Comparison of ENCODE assay signal across 30 cellular contexts in genomic region chr22:29459773-29460172, GRCh38. TPM values are rescaled to one million over a fixed set of nuclear protein-coding genes. Genes with fewer than 3 reads are reported as not detected.
"Had no signal": no experiment of that assay in that cellular context is flagged by ENCODE, and none has a peak within 500 bp of the region (broad histone marks: within the 10 kb centered on the region; RNA-seq: fewer than 3 reads in every experiment).

No MANE protein-coding gene starts in this region.

- ATAC-seq: activated T-cell treated with anti-CD3 and anti-CD28 coated beads, Interleukin-2, amount 50 U/mL, for 4 hours; Panc1; Right ventricle myocardium inferior; T-cell had no signal

- H3K4me1 Mint-ChIP-seq: activated CD4-positive, alpha-beta T cell treated with anti-CD3 and anti-CD28 coated beads, Interleukin-2, amount 10 ng/mL, durations not matched to agents 7 days and 5 days; T-cell had no signal

- DNase-seq: activated CD4-positive, alpha-beta memory T cell treated with anti-CD3 and anti-CD28 coated beads for 36 hours; activated CD4-positive, alpha-beta T cell treated with anti-CD3 and anti-CD28 coated beads, Interleukin-2, amount 10 ng/mL, durations not matched to agents 7 days and 5 days; activated CD4-positive, CD25-positive, alpha-beta regulatory T cell; activated CD8-positive, alpha-beta memory T cell treated with anti-CD3 and anti-CD28 coated beads for 24 hours; activated effector memory CD4-positive, alpha-beta T cell treated with anti-CD3 and anti-CD28 coated beads, Interleukin-2, amount 50 U/mL, for 16 hours; activated naive CD4-positive, alpha-beta T cell treated with anti-CD3 and anti-CD28 coated beads for 36 hours; activated T-cell treated with anti-CD3 and anti-CD28 coated beads, Interleukin-2, amount 50 U/mL, for 4 hours; amygdala; brain microvascular endothelial cell; MG63; MV-4-11; NCI-H1092 treated with DMSO at 0.1 percent for 48 hours; NCI-H1436; NCI-H1694 treated with DMSO at 0.1 percent for 48 hours; NCI-H2081; NCI-H2171; NCI-H345; NCI-H510A; NCI-H526 treated with DMSO at 0.1 percent for 48 hours; NCI-H82; OCI-M1; RPMI8226; T-cell; T-helper 2 cell; T1000 had no signal

- H3K4me3 ChIP-seq: cardiac muscle cell, MG63, SK-N-MC had no signal

- H3K9me3 ChIP-seq: MG63 had no signal

- H3K27me3 Mint-ChIP-seq: activated CD4-positive, alpha-beta memory T cell treated with anti-CD3 and anti-CD28 coated beads for 36 hours; activated CD4-positive, alpha-beta T cell treated with anti-CD3 and anti-CD28 coated beads, Interleukin-2, amount 10 ng/mL, durations not matched to agents 7 days and 5 days; activated naive CD8-positive, alpha-beta T cell; T-cell had no signal

- H3K36me3 Mint-ChIP-seq: activated CD4-positive, alpha-beta memory T cell treated with anti-CD3 and anti-CD28 coated beads for 36 hours; activated naive CD8-positive, alpha-beta T cell; T-cell had no signal

- H3K36me3 ChIP-seq: brain microvascular endothelial cell, cardiac muscle cell, MG63 had no signal

- H3K9me3 Mint-ChIP-seq: activated CD4-positive, alpha-beta memory T cell treated with anti-CD3 and anti-CD28 coated beads for 36 hours; activated CD4-positive, alpha-beta T cell treated with anti-CD3 and anti-CD28 coated beads, Interleukin-2, amount 10 ng/mL, durations not matched to agents 7 days and 5 days; activated naive CD4-positive, alpha-beta T cell treated with anti-CD3 and anti-CD28 coated beads for 36 hours; activated T-cell treated with anti-CD3 and anti-CD28 coated beads, Interleukin-2, amount 50 U/mL, for 4 hours; T-cell had no signal

- H3K27me3 ChIP-seq: brain microvascular endothelial cell, cardiac muscle cell, MG63 had no signal

- H3K4me3 Mint-ChIP-seq: activated CD4-positive, alpha-beta memory T cell treated with anti-CD3 and anti-CD28 coated beads for 36 hours; activated CD4-positive, alpha-beta T cell treated with anti-CD3 and anti-CD28 coated beads, Interleukin-2, amount 10 ng/mL, durations not matched to agents 7 days and 5 days; activated naive CD4-positive, alpha-beta T cell treated with anti-CD3 and anti-CD28 coated beads for 36 hours; activated naive CD8-positive, alpha-beta T cell; activated T-cell treated with anti-CD3 and anti-CD28 coated beads, Interleukin-2, amount 50 U/mL, for 4 hours; T-cell had no signal

- H3K27ac ChIP-seq: brain microvascular endothelial cell, cardiac muscle cell, SK-N-MC had no signal

- H3K27ac Mint-ChIP-seq: activated CD4-positive, alpha-beta memory T cell treated with anti-CD3 and anti-CD28 coated beads for 36 hours; activated CD4-positive, alpha-beta T cell treated with anti-CD3 and anti-CD28 coated beads, Interleukin-2, amount 10 ng/mL, durations not matched to agents 7 days and 5 days; activated naive CD4-positive, alpha-beta T cell treated with anti-CD3 and anti-CD28 coated beads for 36 hours; activated naive CD8-positive, alpha-beta T cell; T-cell had no signal

RNA-seq across cellular contexts. Expression of gene RFPL1, which starts 21.4 kb away (rescaled TPM):
- total RNA-seq: activated CD4-positive, alpha-beta memory T cell treated with anti-CD3 and anti-CD28 coated beads for 36 hours; activated CD4-positive, alpha-beta T cell treated with anti-CD3 and anti-CD28 coated beads, Interleukin-2, amount 10 ng/mL, durations not matched to agents 7 days and 5 days; activated naive CD4-positive, alpha-beta T cell treated with anti-CD3 and anti-CD28 coated beads for 36 hours; activated T-cell treated with anti-CD3 and anti-CD28 coated beads, Interleukin-2, amount 50 U/mL, for 4 hours; cardiac muscle cell; Right ventricle myocardium inferior had no signal
